Comparison of ENCODE assay signal across 27 cellular contexts in genomic region chr11:46628961-46629360, GRCh38. TPM values are rescaled to one million over a fixed set of nuclear protein-coding genes. Genes with fewer than 3 reads are reported as not detected.
DNase-seq lines count a peak whose midpoint lies in the region; ATAC-seq and TF ChIP-seq lines count a peak whose summit lies in the region.
"Had no signal": no experiment of that assay in that cellular context is flagged by ENCODE, and none has a peak within 500 bp of the region (broad histone marks: within the 10 kb centered on the region; RNA-seq: fewer than 3 reads in every experiment).

No MANE protein-coding gene starts in this region.

- H2BK120ac ChIP-seq in H9 (ENCODE audit: low read depth, low read length, poor library complexity, severe bottlenecking): no peak overlapping the region

- no peak overlapping the region for H3K14ac ChIP-seq in H9 (ENCODE audit: insufficient read depth, low read length)

- H3K27me3 ChIP-seq in GM23338 (ENCODE audit: insufficient read depth): no peaks in the 10 kb centered on the region
- H3K27me3 ChIP-seq in H9 (ENCODE audit: insufficient read depth, low read length): no peaks in the 10 kb centered on the region
- H3K27me3 ChIP-seq: SJCRH30 had no signal

- no peak overlapping the region for H4K91ac ChIP-seq in H9 (ENCODE audit: insufficient read length, low read depth, low read length)

- H3K79me2 ChIP-seq in GM23338 (replicated peaks; ENCODE audit: insufficient read depth) (peaks cover 27% of the 10 kb centered on the region), H9 (ENCODE audit: insufficient read depth, low read length) (no peaks in the 10 kb centered on the region)

- no peak for DNase-seq in GM23338 (ENCODE audit: low spot score)
- no peak for DNase-seq in H9
- no peak for DNase-seq in mesothelial cell of epicardium (ENCODE audit: low spot score in 2 of 2, unreplicated experiment in 2 of 2)
- no peak for DNase-seq in activated CD4-positive, CD25-positive, alpha-beta regulatory T cell treated with anti-CD3 and anti-CD28 coated beads, Interleukin-2, amount 50 U/mL, for 72 hours
- DNase-seq in Ammon's horn (ENCODE audit: low spot score): no peak
- DNase-seq in immature natural killer cell: no peak
- DNase-seq: Caco-2; CD8-positive, alpha-beta T cell; GOT3; HCEC 1CT; NCI-H1092; NCI-H1417 treated with DMSO at 0.1 percent for 48 hours; NCI-H1694 treated with DMSO at 0.1 percent for 48 hours; NCI-H2081; NCI-H2171 treated with DMSO at 0.1 percent for 48 hours; NCI-H345; NCI-H524; NCI-H748 treated with DMSO at 0.1 percent for 48 hours; PC-3; SJCRH30 had no signal

- H3K23ac ChIP-seq in H9 (ENCODE audit: insufficient read length, low read depth, low read length): no peak overlapping the region

- no peak overlapping the region for H2BK15ac ChIP-seq in H9 (ENCODE audit: low read depth, low read length)

- peaks cover 5% of the 10 kb centered on the region; the same call in 1 of the 2 replicates for H3K36me3 ChIP-seq in GM23338 (ENCODE audit: insufficient read depth)

- no peak overlapping the region for H4K8ac ChIP-seq in H9 (replicated peaks; ENCODE audit: insufficient read length, low read depth, low read length)

- no peak overlapping the region for H2BK12ac ChIP-seq in H9 (ENCODE audit: insufficient read length, low read depth, low read length)

- H3K27ac ChIP-seq in GM23338 (ENCODE audit: low read depth) (no peak overlapping the region), H9 (ENCODE audit: insufficient read length, low read depth, low read length) (no peak overlapping the region), cingulate gyrus (ENCODE audit: low read depth, low read length) (peak overlapping the region; percentile 72)
- H3K27ac ChIP-seq: C4-2B, HL-60, SJCRH30 had no signal

- H3K4me3 Mint-ChIP-seq in GM23338 (no peak overlapping the region), H9 (no peak overlapping the region), mesothelial cell of epicardium (no peak overlapping the region), immature natural killer cell (no peak overlapping the region)
- H3K4me3 Mint-ChIP-seq: B cell; CD8-positive, alpha-beta T cell; IgD-negative memory B cell had no signal

- no peak overlapping the region for H3K56ac ChIP-seq in H9 (ENCODE audit: insufficient read length, low read depth, low read length)

- ATAC-seq in GM23338 (no peak), HG02884 (IDR thresholded peaks at IDR 0.05; ENCODE audit: unreplicated experiment) (no peak)
- ATAC-seq: CD8-positive, alpha-beta T cell; GM12878; PC-3 had no signal

- H2AK5ac ChIP-seq in H9 (ENCODE audit: insufficient read length, low read length): no peak overlapping the region

- peaks cover 23% of the 10 kb centered on the region; the same call in 2 of the 3 replicates for H3K36me3 Mint-ChIP-seq in GM23338 (ENCODE audit: low read depth)
- peaks cover 10 to 43% (median 38%) of the 10 kb centered on the region in 3 experiments for H3K36me3 Mint-ChIP-seq in H9 (ENCODE audit: insufficient read depth in 1 of 3, low read depth in 3 of 3)
- H3K36me3 Mint-ChIP-seq in mesothelial cell of epicardium: peaks cover 26% of the 10 kb centered on the region
- H3K36me3 Mint-ChIP-seq in immature natural killer cell: peaks cover 4 to 23% (median 6%) of the 10 kb centered on the region in 3 donors

- H3T11ph ChIP-seq in H9 (ENCODE audit: low read length): no peak overlapping the region

- H3F3A ChIP-seq in GM23338 (replicated peaks; ENCODE audit: low read depth): no peaks in the 10 kb centered on the region

- WGBS in H9 (ENCODE audit: extremely low coverage, insufficient read length, low lambda C conversion rate): no CpG with 5 or more reads among the region's 6 CpGs

- H2AFZ ChIP-seq in GM23338 (no peak overlapping the region), H9 (ENCODE audit: low read length) (no peak overlapping the region)

- H3K9me3 ChIP-seq in H9 (ENCODE audit: control insufficient read depth, low read depth, low read length): no peaks in the 10 kb centered on the region
- H3K9me3 ChIP-seq: Caco-2, SJCRH30 had no signal

- H3K27ac Mint-ChIP-seq in GM23338 (peak overlapping the region; percentile 67), H9 (peak overlapping the region in 2 of 3 experiments; percentile 52 to 70; a peak in 2 of 7 replicates), mesothelial cell of epicardium (peak overlapping the region; percentile 48), immature natural killer cell (peak overlapping the region in 1 of 6 donors; percentile 31)
- H3K27ac Mint-ChIP-seq: B cell; CD8-positive, alpha-beta T cell; IgD-negative memory B cell had no signal

- H3K4me1 ChIP-seq in GM23338 (ENCODE audit: insufficient read depth) (no peaks in the 10 kb centered on the region), H9 (ENCODE audit: insufficient read depth, low read length) (no peaks in the 10 kb centered on the region)
- H3K4me1 ChIP-seq: SJCRH30 had no signal

- no peak overlapping the region for H3K18ac ChIP-seq in H9 (ENCODE audit: insufficient read length, low read depth, low read length)

- H4K5ac ChIP-seq in H9 (ENCODE audit: insufficient read length, low read depth, low read length): no peak overlapping the region

- H2BK20ac ChIP-seq in H9 (ENCODE audit: low read depth, low read length, poor library complexity, severe bottlenecking): no peak overlapping the region

- peaks cover 4% of the 10 kb centered on the region for H4K20me1 ChIP-seq in GM23338 (replicated peaks; ENCODE audit: insufficient read depth)
- no peaks in the 10 kb centered on the region for H4K20me1 ChIP-seq in H9 (ENCODE audit: control insufficient read depth, insufficient read depth, insufficient read length)

- no peak overlapping the region for H3K4me2 ChIP-seq in GM23338
- H3K4me2 ChIP-seq in H9 (ENCODE audit: insufficient read depth, insufficient read length, low read length): no peak overlapping the region

- H3K9me2 ChIP-seq in GM23338 (ENCODE audit: insufficient read depth): no peaks in the 10 kb centered on the region

- no peak overlapping the region for H2BK5ac ChIP-seq in H9 (ENCODE audit: insufficient read length, low read length)

- H3K27me3 Mint-ChIP-seq in GM23338 (ENCODE audit: insufficient read depth, low read depth, poor library complexity) (peaks cover 3% of the 10 kb centered on the region), H9 (ENCODE audit: low read depth) (no peaks in the 10 kb centered on the region), mesothelial cell of epicardium (ENCODE audit: low read depth) (no peaks in the 10 kb centered on the region), immature natural killer cell (ENCODE audit: low read depth in 3 of 3) (peaks cover 0 to 5% (median 2%) of the 10 kb centered on the region in 3 donors)
- H3K27me3 Mint-ChIP-seq: B cell, IgD-negative memory B cell had no signal

- no peaks in the 10 kb centered on the region for H3K9me3 Mint-ChIP-seq in GM23338
- H3K9me3 Mint-ChIP-seq in H9: no peaks in the 10 kb centered on the region
- no peaks in the 10 kb centered on the region for H3K9me3 Mint-ChIP-seq in mesothelial cell of epicardium
- no peaks in the 10 kb centered on the region for H3K9me3 Mint-ChIP-seq in immature natural killer cell
- H3K9me3 Mint-ChIP-seq: CD8-positive, alpha-beta T cell; IgD-negative memory B cell had no signal

- H3K23me2 ChIP-seq in H9 (ENCODE audit: insufficient read length, low read depth, low read length, poor library complexity, severe bottlenecking): no peaks in the 10 kb centered on the region

- H3K4me1 Mint-ChIP-seq in GM23338 (no peaks in the 10 kb centered on the region), H9 (peaks cover 5% of the 10 kb centered on the region in 2 experiments; a peak in 2 of 4 replicates), mesothelial cell of epicardium (no peaks in the 10 kb centered on the region), immature natural killer cell (peaks cover 24 to 30% of the 10 kb centered on the region in 2 donors)

- H3K9ac ChIP-seq in H9 (ENCODE audit: extremely low read depth, insufficient read length, low read length): no peak overlapping the region

- no peak overlapping the region for H3K4me3 ChIP-seq in GM23338
- H3K4me3 ChIP-seq: GM12878, SJCRH30 had no signal

- TF ChIP-seq CTCF in GM23338 (conservative IDR thresholded peaks at IDR 0.05; ENCODE audit: low read depth in 2 of 2) (no peak), H9 (conservative IDR thresholded peaks at IDR 0.05) (no peak), mesothelial cell of epicardium (IDR thresholded peaks at IDR 0.05; ENCODE audit: unreplicated experiment) (no peak)

- H3K4ac ChIP-seq in H9 (ENCODE audit: low read depth, low read length): no peak overlapping the region

- no peaks in the 10 kb centered on the region for H3K79me1 ChIP-seq in H9 (ENCODE audit: insufficient read depth, low read depth, low read length, poor library complexity, severe bottlenecking)

TF ChIP-seq in GM23338, 12 proteins besides CTCF, POLR2A, EP300 and RAD21 (continues in another document):
- TF ChIP-seq EZH2phosphoT487 (IDR thresholded peaks at IDR 0.05; ENCODE audit: unreplicated experiment): no peak
- no peak for TF ChIP-seq ZNF114 (CRISPR knock-in tag; IDR thresholded peaks at IDR 0.05)
- TF ChIP-seq EZH2 (IDR thresholded peaks at IDR 0.05; ENCODE audit: low read depth, unreplicated experiment): no peak
- TF ChIP-seq ZNF331 (CRISPR knock-in tag; IDR thresholded peaks at IDR 0.05; ENCODE audit: low read depth): no peak
- TF ChIP-seq STAT1 (IDR thresholded peaks at IDR 0.05; ENCODE audit: unreplicated experiment): no peak
- no peak for TF ChIP-seq NANOG (IDR thresholded peaks at IDR 0.05; ENCODE audit: borderline replicate concordance)
- no peak for TF ChIP-seq CREB1 (CRISPR knock-in tag; IDR thresholded peaks at IDR 0.05; ENCODE audit: low read depth)
- no peak for TF ChIP-seq POLR2AphosphoS5 (IDR thresholded peaks at IDR 0.05; ENCODE audit: low read depth)

RNA-seq across cellular contexts. Expression of gene ATG13, which starts 11.6 kb away (rescaled TPM):
- 71.1 and 71.4 TPM in 2 replicates for total RNA-seq in GM23338 (2014; rRNA removed; shearing (Covaris generic))
- polyA plus RNA-seq in GM23338 (2016; fragmentation: Nextera tagmentation; extraction: Ambion mirVana) (32.3 and 32.9 TPM in 2 replicates), immature natural killer cell (100 to 1,000 TPM in 2 of 3 donors, 10 to 100 TPM in 1; 67.4 to 103 (median 100) TPM)
- total RNA-seq in H9 (2021) (79.1 and 83.0 TPM in 2 replicates), mesothelial cell of epicardium (67.4 to 68.4 TPM (median 67.8 TPM) in 3 replicates)

RNA-seq across cellular contexts. Expression of gene HARBI1, which starts 11.9 kb away (rescaled TPM):
- 4.9 and 6.5 TPM in 2 replicates for total RNA-seq in GM23338 (2014; rRNA removed; shearing (Covaris generic))
- polyA plus RNA-seq in GM23338 (2016; fragmentation: Nextera tagmentation; extraction: Ambion mirVana) (4.2 TPM in 2 replicates), immature natural killer cell (1 to 10 TPM; 1.3 to 9.9 (median 2.9) TPM)
- total RNA-seq in H9 (2021) (6.3 and 7.3 TPM in 2 replicates), mesothelial cell of epicardium (5.4 to 6.3 TPM (median 6.0 TPM) in 3 replicates)

RNA-seq across cellular contexts. Expression of gene AMBRA1, which starts 35.1 kb away (rescaled TPM):
- total RNA-seq in GM23338 (2014; rRNA removed; shearing (Covaris generic)): 34.8 and 42.2 TPM in 2 replicates
- polyA plus RNA-seq in GM23338 (2016; fragmentation: Nextera tagmentation; extraction: Ambion mirVana) (8.3 and 8.9 TPM in 2 replicates), immature natural killer cell (10 to 100 TPM in 1 of 3 donors, 1 to 10 TPM in 2; 5.3 to 12.8 (median 7.4) TPM)
- total RNA-seq in H9 (2021) (37.5 and 40.0 TPM in 2 replicates), mesothelial cell of epicardium (48.4 to 48.9 TPM (median 48.8 TPM) in 3 replicates)
